Comparison of ENCODE assay signal across 8 cellular contexts in genomic region chr3:123328851-123329635, GRCh38.
DNase-seq lines count a peak whose midpoint lies in the region; ATAC-seq lines count a peak whose summit lies in the region.

No MANE protein-coding gene starts in this region.

- H3K9me3 ChIP-seq in mesenchymal stem cell (ENCODE audit: control insufficient read depth, low read length) = peaks cover 3% of the 10 kb centered on the region

- ATAC-seq in HG03135 (IDR thresholded peaks at IDR 0.05; ENCODE audit: unreplicated experiment) (peak; percentile 60), HG03520 (IDR thresholded peaks at IDR 0.05; ENCODE audit: unreplicated experiment) (no peak)
- peak; percentile 85 for ATAC-seq in activated CD8-positive, alpha-beta T cell treated with anti-CD3 and anti-CD28 coated beads, Interleukin-2, amount 10 ng/mL, durations not matched to agents 7 days and 5 days

- POLR2A ChIA-PET in activated CD8-positive, alpha-beta T cell treated with anti-CD3 and anti-CD28 coated beads, Interleukin-2, amount 10 ng/mL, durations not matched to agents 7 days and 5 days (lab: Charles Lee) = no interaction called here

- no peaks in the 10 kb centered on the region for H3K36me3 Mint-ChIP-seq in activated CD8-positive, alpha-beta T cell treated with anti-CD3 and anti-CD28 coated beads, Interleukin-2, amount 10 ng/mL, durations not matched to agents 7 days and 5 days (ENCODE audit: low read depth)

- no peak overlapping the region for H3K18ac ChIP-seq in mesenchymal stem cell (ENCODE audit: low read depth in 1 of 2, low read length in 2 of 2)

- CTCF ChIA-PET in activated CD8-positive, alpha-beta T cell treated with anti-CD3 and anti-CD28 coated beads, Interleukin-2, amount 10 ng/mL, durations not matched to agents 7 days and 5 days (lab: Charles Lee) = interaction anchor here (0.5 to 3.0 kb wide), 12 partner anchors 11 to 231 kb away, joined by 3 to 23 read pairs (median 3); no protein-coding TSS in a partner anchor

- no peaks in the 10 kb centered on the region for H3K9me3 Mint-ChIP-seq in activated CD8-positive, alpha-beta T cell treated with anti-CD3 and anti-CD28 coated beads, Interleukin-2, amount 10 ng/mL, durations not matched to agents 7 days and 5 days (ENCODE audit: insufficient read depth)

- no peak overlapping the region for H3K4ac ChIP-seq in mesenchymal stem cell (ENCODE audit: low read depth in 1 of 2, low read length in 2 of 2)

- no peak overlapping the region for H2BK120ac ChIP-seq in mesenchymal stem cell (ENCODE audit: low read depth, low read length)

- H3K4me1 ChIP-seq in mesenchymal stem cell (ENCODE audit: control insufficient read depth, insufficient read depth, low read depth, low read length) = no peaks in the 10 kb centered on the region

- no peak overlapping the region for H2BK12ac ChIP-seq in mesenchymal stem cell (ENCODE audit: low read length in 2 of 2)

- no peak overlapping the region for H2BK15ac ChIP-seq in mesenchymal stem cell (ENCODE audit: low read depth, poor library complexity, severe bottlenecking)

- no peak overlapping the region for H3K14ac ChIP-seq in mesenchymal stem cell (ENCODE audit: low read length in 2 of 2)

- peaks cover 9% of the 10 kb centered on the region for H3K27me3 Mint-ChIP-seq in activated CD8-positive, alpha-beta T cell treated with anti-CD3 and anti-CD28 coated beads, Interleukin-2, amount 10 ng/mL, durations not matched to agents 7 days and 5 days (ENCODE audit: low read depth)

- H3K4me3 Mint-ChIP-seq in activated CD8-positive, alpha-beta T cell treated with anti-CD3 and anti-CD28 coated beads, Interleukin-2, amount 10 ng/mL, durations not matched to agents 7 days and 5 days = no peak overlapping the region

- H3K36me3 ChIP-seq in mesenchymal stem cell (ENCODE audit: control insufficient read depth in 1 of 2, insufficient read depth in 2 of 2, low read depth in 1 of 2, low read length in 2 of 2) = no peaks in the 10 kb centered on the region

- H3K27ac ChIP-seq in mesenchymal stem cell (ENCODE audit: low read length, poor library complexity, severe bottlenecking) = no peak overlapping the region

- H3K23ac ChIP-seq in mesenchymal stem cell (ENCODE audit: low read length in 2 of 2) = peak overlapping the region in 1 of 2 experiments; percentile 10

- H4K91ac ChIP-seq in mesenchymal stem cell (ENCODE audit: low read length) = no peak overlapping the region

- H3K4me2 ChIP-seq in mesenchymal stem cell (ENCODE audit: low read length, poor library complexity, severe bottlenecking) = no peak overlapping the region

- H3K4me3 ChIP-seq in mesenchymal stem cell (ENCODE audit: insufficient read depth in 1 of 2, low read depth in 1 of 2, low read length in 2 of 2) = no peak overlapping the region

- H3K79me1 ChIP-seq in mesenchymal stem cell (replicated peaks; ENCODE audit: low read length, poor library complexity, severe bottlenecking) = no peaks in the 10 kb centered on the region

- no peak overlapping the region for H3K9ac ChIP-seq in mesenchymal stem cell (ENCODE audit: low read length)

- 18% methylated on average over 11 of the region's 13 CpGs for WGBS in mesenchymal stem cell

- H3K27ac Mint-ChIP-seq in activated CD8-positive, alpha-beta T cell treated with anti-CD3 and anti-CD28 coated beads, Interleukin-2, amount 10 ng/mL, durations not matched to agents 7 days and 5 days = no peak overlapping the region

- H2AK5ac ChIP-seq in mesenchymal stem cell (ENCODE audit: low read length, severe bottlenecking) = no peak overlapping the region

- H2BK5ac ChIP-seq in mesenchymal stem cell (ENCODE audit: low read depth, low read length, poor library complexity, severe bottlenecking) = no peak overlapping the region

- peaks cover 82 to 91% of the 10 kb centered on the region in 2 experiments for H3K27me3 ChIP-seq in mesenchymal stem cell (ENCODE audit: control insufficient read depth in 1 of 2, insufficient read depth in 1 of 2, low read length in 2 of 2)

- H3K4me1 Mint-ChIP-seq in activated CD8-positive, alpha-beta T cell treated with anti-CD3 and anti-CD28 coated beads, Interleukin-2, amount 10 ng/mL, durations not matched to agents 7 days and 5 days (ENCODE audit: low read depth) = no peaks in the 10 kb centered on the region

- no peak overlapping the region for H4K8ac ChIP-seq in mesenchymal stem cell (ENCODE audit: low read length)

- DNase-seq in ELR (ENCODE audit: low read depth) = peak; percentile 69
- DNase-seq in NCI-H82 (lab: John Stamatoyannopoulos, UW) = peak; percentile 96
- DNase-seq in activated CD8-positive, alpha-beta T cell treated with anti-CD3 and anti-CD28 coated beads, Interleukin-2, amount 10 ng/mL, durations not matched to agents 7 days and 5 days = peak; percentile 81
- DNase-seq in effector CD8-positive, alpha-beta T cell (lab: John Stamatoyannopoulos, UW) = peak; percentile 51
- DNase-seq in mesenchymal stem cell = peak; percentile 49
- DNase-seq in stimulated activated CD8-positive, alpha-beta memory T cell treated with anti-CD3 and anti-CD28 coated beads, Interleukin-15, amount 100 ng/mL, for 4 hours (ENCODE audit: low read depth in 2 of 2) = peak; percentile 24 to 29

- no peak overlapping the region for H2AFZ ChIP-seq in mesenchymal stem cell (ENCODE audit: low read depth, low read length)

Comparison
In these comparisons a context has a peak if more than half of its experiments do, and no peak if none do; other contexts are left out.
1. DNase-seq: peak in every context shown above with its lines; median percentile 96 in NCI-H82; 81 in activated CD8-positive, alpha-beta T cell treated with anti-CD3 and anti-CD28 coated beads, Interleukin-2, amount 10 ng/mL, durations not matched to agents 7 days and 5 days; 69 in ELR; 51 in effector CD8-positive, alpha-beta T cell; 49 in mesenchymal stem cell; 26 in stimulated activated CD8-positive, alpha-beta memory T cell treated with anti-CD3 and anti-CD28 coated beads, Interleukin-15, amount 100 ng/mL, for 4 hours.